1 cellular context compared by ENCODE assay signal in the genomic region with DNA sequence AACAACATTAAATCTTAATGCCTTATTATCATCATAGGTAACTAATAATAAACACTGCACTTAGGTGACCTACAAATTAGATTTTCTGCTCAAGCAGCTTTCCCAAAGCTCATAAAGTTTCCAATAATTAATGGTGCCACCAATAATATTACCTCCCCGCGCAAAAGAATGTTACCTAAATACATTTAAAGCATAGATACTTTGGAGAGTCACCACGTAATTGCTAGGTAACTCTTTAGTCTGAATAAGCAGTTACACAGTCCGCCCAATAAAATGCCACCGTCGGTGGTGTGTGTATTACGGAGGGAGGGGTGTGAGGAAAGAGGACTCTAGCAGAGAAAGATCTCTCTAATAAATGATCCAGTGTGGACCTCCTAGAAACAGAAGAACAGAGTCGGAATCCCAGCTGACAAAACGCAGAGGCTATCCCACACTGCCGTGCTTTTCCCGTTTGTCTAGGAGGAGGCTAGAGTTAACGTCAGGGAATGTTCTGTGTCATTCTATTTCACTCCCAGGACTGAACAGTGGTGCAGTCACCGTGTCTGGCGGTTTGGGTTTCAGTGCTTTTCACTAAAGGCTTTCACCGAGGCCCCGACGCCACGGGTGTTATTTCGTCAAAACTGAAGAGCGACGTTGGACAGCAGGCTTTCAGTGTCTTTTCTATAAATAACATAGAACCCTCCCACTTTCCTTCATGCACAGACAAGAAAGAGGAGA.
TF ChIP-seq lines count a peak whose summit lies in the region.

No MANE protein-coding gene starts in this region.

TF ChIP-seq in GM23338, 12 proteins besides CTCF, POLR2A, EP300 and RAD21 (continued from another document):
- TF ChIP-seq, protein P1, sequence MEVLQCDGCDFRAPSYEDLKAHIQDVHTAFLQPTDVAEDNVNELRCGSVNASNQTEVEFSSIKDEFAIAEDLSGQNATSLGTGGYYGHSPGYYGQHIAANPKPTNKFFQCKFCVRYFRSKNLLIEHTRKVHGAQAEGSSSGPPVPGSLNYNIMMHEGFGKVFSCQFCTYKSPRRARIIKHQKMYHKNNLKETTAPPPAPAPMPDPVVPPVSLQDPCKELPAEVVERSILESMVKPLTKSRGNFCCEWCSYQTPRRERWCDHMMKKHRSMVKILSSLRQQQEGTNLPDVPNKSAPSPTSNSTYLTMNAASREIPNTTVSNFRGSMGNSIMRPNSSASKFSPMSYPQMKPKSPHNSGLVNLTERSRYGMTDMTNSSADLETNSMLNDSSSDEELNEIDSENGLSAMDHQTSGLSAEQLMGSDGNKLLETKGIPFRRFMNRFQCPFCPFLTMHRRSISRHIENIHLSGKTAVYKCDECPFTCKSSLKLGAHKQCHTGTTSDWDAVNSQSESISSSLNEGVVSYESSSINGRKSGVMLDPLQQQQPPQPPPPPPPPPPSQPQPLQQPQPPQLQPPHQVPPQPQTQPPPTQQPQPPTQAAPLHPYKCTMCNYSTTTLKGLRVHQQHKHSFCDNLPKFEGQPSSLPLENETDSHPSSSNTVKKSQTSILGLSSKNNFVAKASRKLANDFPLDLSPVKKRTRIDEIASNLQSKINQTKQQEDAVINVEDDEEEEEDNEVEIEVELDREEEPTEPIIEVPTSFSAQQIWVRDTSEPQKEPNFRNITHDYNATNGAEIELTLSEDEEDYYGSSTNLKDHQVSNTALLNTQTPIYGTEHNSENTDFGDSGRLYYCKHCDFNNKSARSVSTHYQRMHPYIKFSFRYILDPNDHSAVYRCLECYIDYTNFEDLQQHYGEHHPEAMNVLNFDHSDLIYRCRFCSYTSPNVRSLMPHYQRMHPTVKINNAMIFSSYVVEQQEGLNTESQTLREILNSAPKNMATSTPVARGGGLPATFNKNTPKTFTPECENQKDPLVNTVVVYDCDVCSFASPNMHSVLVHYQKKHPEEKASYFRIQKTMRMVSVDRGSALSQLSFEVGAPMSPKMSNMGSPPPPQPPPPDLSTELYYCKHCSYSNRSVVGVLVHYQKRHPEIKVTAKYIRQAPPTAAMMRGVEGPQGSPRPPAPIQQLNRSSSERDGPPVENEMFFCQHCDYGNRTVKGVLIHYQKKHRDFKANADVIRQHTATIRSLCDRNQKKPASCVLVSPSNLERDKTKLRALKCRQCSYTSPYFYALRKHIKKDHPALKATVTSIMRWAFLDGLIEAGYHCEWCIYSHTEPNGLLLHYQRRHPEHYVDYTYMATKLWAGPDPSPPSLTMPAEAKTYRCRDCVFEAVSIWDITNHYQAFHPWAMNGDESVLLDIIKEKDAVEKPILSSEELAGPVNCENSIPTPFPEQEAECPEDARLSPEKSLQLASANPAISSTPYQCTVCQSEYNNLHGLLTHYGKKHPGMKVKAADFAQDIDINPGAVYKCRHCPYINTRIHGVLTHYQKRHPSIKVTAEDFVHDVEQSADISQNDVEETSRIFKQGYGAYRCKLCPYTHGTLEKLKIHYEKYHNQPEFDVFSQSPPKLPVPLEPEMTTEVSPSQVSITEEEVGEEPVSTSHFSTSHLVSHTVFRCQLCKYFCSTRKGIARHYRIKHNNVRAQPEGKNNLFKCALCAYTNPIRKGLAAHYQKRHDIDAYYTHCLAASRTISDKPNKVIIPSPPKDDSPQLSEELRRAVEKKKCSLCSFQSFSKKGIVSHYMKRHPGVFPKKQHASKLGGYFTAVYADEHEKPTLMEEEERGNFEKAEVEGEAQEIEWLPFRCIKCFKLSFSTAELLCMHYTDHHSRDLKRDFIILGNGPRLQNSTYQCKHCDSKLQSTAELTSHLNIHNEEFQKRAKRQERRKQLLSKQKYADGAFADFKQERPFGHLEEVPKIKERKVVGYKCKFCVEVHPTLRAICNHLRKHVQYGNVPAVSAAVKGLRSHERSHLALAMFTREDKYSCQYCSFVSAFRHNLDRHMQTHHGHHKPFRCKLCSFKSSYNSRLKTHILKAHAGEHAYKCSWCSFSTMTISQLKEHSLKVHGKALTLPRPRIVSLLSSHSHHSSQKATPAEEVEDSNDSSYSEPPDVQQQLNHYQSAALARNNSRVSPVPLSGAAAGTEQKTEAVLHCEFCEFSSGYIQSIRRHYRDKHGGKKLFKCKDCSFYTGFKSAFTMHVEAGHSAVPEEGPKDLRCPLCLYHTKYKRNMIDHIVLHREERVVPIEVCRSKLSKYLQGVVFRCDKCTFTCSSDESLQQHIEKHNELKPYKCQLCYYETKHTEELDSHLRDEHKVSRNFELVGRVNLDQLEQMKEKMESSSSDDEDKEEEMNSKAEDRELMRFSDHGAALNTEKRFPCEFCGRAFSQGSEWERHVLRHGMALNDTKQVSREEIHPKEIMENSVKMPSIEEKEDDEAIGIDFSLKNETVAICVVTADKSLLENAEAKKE (CRISPR knock-in tag; IDR thresholded peaks at IDR 0.05), result no peak
- TF ChIP-seq POLR2AphosphoS5 (IDR thresholded peaks at IDR 0.05; ENCODE audit: low read depth), result no peak
- no peak for TF ChIP-seq STAT1 (IDR thresholded peaks at IDR 0.05; ENCODE audit: unreplicated experiment)
- no peak for TF ChIP-seq NANOG (IDR thresholded peaks at IDR 0.05; ENCODE audit: borderline replicate concordance)
- no peak for TF ChIP-seq CREB1 (CRISPR knock-in tag; IDR thresholded peaks at IDR 0.05; ENCODE audit: low read depth)
